ENCODE assay signal across 26 cellular contexts in genomic region chr7:28112467-28112866, GRCh38.
DNase-seq lines count a peak whose midpoint lies in the region; ATAC-seq and TF ChIP-seq lines count a peak whose summit lies in the region.
"Had no signal": no experiment of that assay in that cellular context is flagged by ENCODE, and none has a peak within 500 bp of the region (broad histone marks: within the 10 kb centered on the region; RNA-seq: fewer than 3 reads in every experiment).

No MANE protein-coding gene starts in this region.

- H2AK5ac ChIP-seq in mesenchymal stem cell (ENCODE audit: low read length, severe bottlenecking) = no peak overlapping the region

- H3K4me1 Mint-ChIP-seq in activated naive CD8-positive, alpha-beta T cell treated with anti-CD3 and anti-CD28 coated beads for 36 hours = peaks cover 8% of the 10 kb centered on the region
- H3K4me1 Mint-ChIP-seq: GM23338 had no signal

- peaks cover 0 to 55% (median 9%) of the 10 kb centered on the region in 11 experiments; a peak in 12 of 22 replicates for H4K20me1 ChIP-seq in BLaER1 treated with 17β-estradiol and CSF1 and Interleukin-3, amounts not matched to agents 10 nM and 100 nM
- H4K20me1 ChIP-seq in smooth muscle cell (ENCODE audit: low read depth) = peaks cover 39% of the 10 kb centered on the region

- H3K4me1 ChIP-seq in BLaER1 treated with 17β-estradiol and CSF1 and Interleukin-3, amounts not matched to agents 10 nM and 100 nM = peaks cover 0 to 33% (median 12%) of the 10 kb centered on the region in 10 experiments; a peak in 17 of 20 replicates
- H3K4me1 ChIP-seq in adipocyte (ENCODE audit: control insufficient read depth, insufficient read depth, low read length) (peaks cover 34% of the 10 kb centered on the region), mesenchymal stem cell (ENCODE audit: control insufficient read depth, insufficient read depth, low read depth, low read length) (peaks cover 5% of the 10 kb centered on the region), smooth muscle cell (ENCODE audit: low read depth) (peaks cover 4% of the 10 kb centered on the region)
- H3K4me1 ChIP-seq: prostate gland had no signal

- ATAC-seq in HG03139 (IDR thresholded peaks at IDR 0.05; ENCODE audit: unreplicated experiment) = no peak
- ATAC-seq: A549; activated CD4-positive, alpha-beta T cell treated with anti-CD3 and anti-CD28 coated beads for 36 hours; activated CD8-positive, alpha-beta T cell treated with anti-CD3 and anti-CD28 coated beads for 36 hours; GM23338 had no signal

- H3K14ac ChIP-seq in mesenchymal stem cell (ENCODE audit: low read length in 2 of 2) = no peak overlapping the region

- H2BK12ac ChIP-seq in mesenchymal stem cell (ENCODE audit: low read length in 2 of 2) = no peak overlapping the region

- H2BK15ac ChIP-seq in mesenchymal stem cell (ENCODE audit: low read depth, poor library complexity, severe bottlenecking) = no peak overlapping the region

- peaks cover 19% of the 10 kb centered on the region for H3K79me2 ChIP-seq in smooth muscle cell (ENCODE audit: low read depth)

- H2BK120ac ChIP-seq in mesenchymal stem cell (ENCODE audit: low read depth, low read length) = no peak overlapping the region

- no peak overlapping the region for H2AFZ ChIP-seq in mesenchymal stem cell (ENCODE audit: low read depth, low read length)
- H2AFZ ChIP-seq in smooth muscle cell (ENCODE audit: low read depth) = no peak overlapping the region
- H2AFZ ChIP-seq: GM23338 had no signal

- H3K23ac ChIP-seq in mesenchymal stem cell (ENCODE audit: low read length in 2 of 2) = no peak overlapping the region

- no peaks in the 10 kb centered on the region for H3K27me3 Mint-ChIP-seq in activated naive CD8-positive, alpha-beta T cell treated with anti-CD3 and anti-CD28 coated beads for 36 hours
- H3K27me3 Mint-ChIP-seq: activated CD4-positive, alpha-beta T cell treated with anti-CD3 and anti-CD28 coated beads for 36 hours; activated CD8-positive, alpha-beta T cell treated with anti-CD3 and anti-CD28 coated beads for 36 hours; brain; memory B cell had no signal

- H3K9ac ChIP-seq in BLaER1 treated with 17β-estradiol and CSF1 and Interleukin-3, amounts not matched to agents 10 nM and 100 nM = peak overlapping the region in 2 of 11 experiments; percentile 27 to 33; a peak in 3 of 22 replicates
- peak overlapping the region; percentile 2 for H3K9ac ChIP-seq in adipocyte (ENCODE audit: low read length)
- peak overlapping the region; percentile 56 for H3K9ac ChIP-seq in mesenchymal stem cell (ENCODE audit: low read length)
- no peak overlapping the region for H3K9ac ChIP-seq in smooth muscle cell (ENCODE audit: low read depth)

- no peaks in the 10 kb centered on the region for H3K9me3 ChIP-seq in BLaER1 treated with 17β-estradiol and CSF1 and Interleukin-3, amounts not matched to agents 10 nM and 100 nM (replicated peaks in 1 of 11)
- H3K9me3 ChIP-seq in adipocyte (ENCODE audit: control insufficient read depth, low read length) (no peaks in the 10 kb centered on the region), mesenchymal stem cell (ENCODE audit: control insufficient read depth, low read length) (no peaks in the 10 kb centered on the region), smooth muscle cell (replicated peaks; ENCODE audit: low read depth) (peaks cover 2% of the 10 kb centered on the region)
- H3K9me3 ChIP-seq: A549, prostate gland, right lobe of liver had no signal

- no peaks in the 10 kb centered on the region for H3K9me3 Mint-ChIP-seq in activated naive CD8-positive, alpha-beta T cell treated with anti-CD3 and anti-CD28 coated beads for 36 hours
- H3K9me3 Mint-ChIP-seq: activated CD8-positive, alpha-beta T cell treated with anti-CD3 and anti-CD28 coated beads for 36 hours; activated naive CD4-positive, alpha-beta T cell treated with anti-CD3 and anti-CD28 coated beads for 36 hours; brain; GM23338; T-helper 2 cell treated with Interferon-gamma antibody and Interleukin-4, amounts not matched to agents 5 μg/mL and 100 μg/mL, for 36 hours had no signal

- H3K36me3 Mint-ChIP-seq in activated naive CD8-positive, alpha-beta T cell treated with anti-CD3 and anti-CD28 coated beads for 36 hours = peaks cover 4% of the 10 kb centered on the region

- no peak overlapping the region for H4K91ac ChIP-seq in mesenchymal stem cell (ENCODE audit: low read length)

- H4K8ac ChIP-seq in mesenchymal stem cell (ENCODE audit: low read length) = no peak overlapping the region

- no peaks in the 10 kb centered on the region for H3F3A ChIP-seq in smooth muscle cell (ENCODE audit: low read depth)

- peak overlapping the region in 4 of 11 experiments; percentile 32 to 58 (median 45); a peak in 5 of 22 replicates for H3K27ac ChIP-seq in BLaER1 treated with 17β-estradiol and CSF1 and Interleukin-3, amounts not matched to agents 10 nM and 100 nM
- H3K27ac ChIP-seq in mesenchymal stem cell (ENCODE audit: low read length, poor library complexity, severe bottlenecking) (no peak overlapping the region), smooth muscle cell (ENCODE audit: low read depth) (peak overlapping the region; percentile 6)
- H3K27ac ChIP-seq: A549, right lobe of liver had no signal

- H3K18ac ChIP-seq in mesenchymal stem cell (ENCODE audit: low read depth in 1 of 2, low read length in 2 of 2) = no peak overlapping the region

- H2BK5ac ChIP-seq in mesenchymal stem cell (ENCODE audit: low read depth, low read length, poor library complexity, severe bottlenecking) = no peak overlapping the region

- H3K4ac ChIP-seq in mesenchymal stem cell (ENCODE audit: low read depth in 1 of 2, low read length in 2 of 2) = no peak overlapping the region

- peak overlapping the region in 7 of 11 experiments; percentile 36 to 85 (median 72); a peak in 12 of 22 replicates for H3K4me2 ChIP-seq in BLaER1 treated with 17β-estradiol and CSF1 and Interleukin-3, amounts not matched to agents 10 nM and 100 nM
- no peak overlapping the region for H3K4me2 ChIP-seq in mesenchymal stem cell (ENCODE audit: low read length, poor library complexity, severe bottlenecking)
- H3K4me2 ChIP-seq in smooth muscle cell = no peak overlapping the region
- H3K4me2 ChIP-seq: A549, GM23338 had no signal

- H3K27me3 ChIP-seq in BLaER1 treated with 17β-estradiol and CSF1 and Interleukin-3, amounts not matched to agents 10 nM and 100 nM = no peaks in the 10 kb centered on the region
- no peaks in the 10 kb centered on the region for H3K27me3 ChIP-seq in adipocyte (replicated peaks; ENCODE audit: control insufficient read depth, insufficient read depth, low read length)
- H3K27me3 ChIP-seq in mesenchymal stem cell (ENCODE audit: control insufficient read depth in 1 of 2, insufficient read depth in 1 of 2, low read length in 2 of 2) = no peaks in the 10 kb centered on the region
- H3K27me3 ChIP-seq in smooth muscle cell (ENCODE audit: low read depth) = no peaks in the 10 kb centered on the region
- H3K27me3 ChIP-seq: dorsolateral prefrontal cortex, right lobe of liver had no signal

- H3K4me3 ChIP-seq in BLaER1 treated with 17β-estradiol and CSF1 and Interleukin-3, amounts not matched to agents 10 nM and 100 nM = no peak overlapping the region
- H3K4me3 ChIP-seq in adipocyte (ENCODE audit: low read length) = peak overlapping the region; percentile 18
- peak overlapping the region in 1 of 2 experiments; percentile 47 for H3K4me3 ChIP-seq in mesenchymal stem cell (ENCODE audit: insufficient read depth in 1 of 2, low read depth in 1 of 2, low read length in 2 of 2)
- no peak overlapping the region for H3K4me3 ChIP-seq in smooth muscle cell
- H3K4me3 ChIP-seq: A549, dorsolateral prefrontal cortex, GM23338, prostate gland, right lobe of liver had no signal

- WGBS in mesenchymal stem cell = 91% methylated on average over 3 of the region's 3 CpGs
- 63% methylated on average over 3 of the region's 3 CpGs for WGBS in smooth muscle cell (ENCODE audit: low lambda C conversion rate)

- peaks cover 0 to 4% (median 0%) of the 10 kb centered on the region in 11 experiments; a peak in 1 of 22 replicates for H3K36me3 ChIP-seq in BLaER1 treated with 17β-estradiol and CSF1 and Interleukin-3, amounts not matched to agents 10 nM and 100 nM
- H3K36me3 ChIP-seq in adipocyte (ENCODE audit: control insufficient read depth, insufficient read depth, low read length, severe bottlenecking) (no peaks in the 10 kb centered on the region), mesenchymal stem cell (ENCODE audit: control insufficient read depth in 1 of 2, insufficient read depth in 2 of 2, low read depth in 1 of 2, low read length in 2 of 2) (no peaks in the 10 kb centered on the region), smooth muscle cell (ENCODE audit: low read depth) (no peaks in the 10 kb centered on the region)
- H3K36me3 ChIP-seq: prostate gland, right lobe of liver had no signal

- no peak overlapping the region for H3K4me3 Mint-ChIP-seq in activated naive CD8-positive, alpha-beta T cell treated with anti-CD3 and anti-CD28 coated beads for 36 hours
- H3K4me3 Mint-ChIP-seq: activated CD4-positive, alpha-beta T cell treated with anti-CD3 and anti-CD28 coated beads for 36 hours; activated CD8-positive, alpha-beta T cell treated with anti-CD3 and anti-CD28 coated beads for 36 hours; activated naive CD4-positive, alpha-beta T cell treated with anti-CD3 and anti-CD28 coated beads for 36 hours; brain; GM23338; memory B cell; T-helper 2 cell treated with Interferon-gamma antibody and Interleukin-4, amounts not matched to agents 5 μg/mL and 100 μg/mL, for 36 hours had no signal

- DNase-seq in adipocyte (ENCODE audit: low read depth) (no peak), mesenchymal stem cell (no peak), smooth muscle cell (lab: John Stamatoyannopoulos, UW; ENCODE audit: unreplicated experiment) (no peak), DMS114 treated with DMSO at 0.1 percent for 48 hours (lab: John Stamatoyannopoulos, UW; ENCODE audit: unreplicated experiment) (no peak), DMS53 (lab: John Stamatoyannopoulos, UW) (no peak)
- DNase-seq in activated naive CD8-positive, alpha-beta T cell treated with anti-CD3 and anti-CD28 coated beads for 36 hours = no peak
- DNase-seq: activated CD4-positive, alpha-beta T cell treated with anti-CD3 and anti-CD28 coated beads for 36 hours; activated CD8-positive, alpha-beta memory T cell treated with anti-CD3 and anti-CD28 coated beads, Interleukin-2, amount 50 U/mL, for 48 hours; activated CD8-positive, alpha-beta T cell treated with anti-CD3 and anti-CD28 coated beads for 36 hours; activated naive CD4-positive, alpha-beta T cell treated with anti-CD3 and anti-CD28 coated beads for 36 hours; cerebellar nuclear complex; dorsolateral prefrontal cortex; left cardiac atrium; NCI-H1048; NCI-H2107; NCI-H748 treated with DMSO at 0.1 percent for 48 hours; right lobe of liver; stimulated activated CD4-positive, alpha-beta T cell treated with anti-CD3 and anti-CD28 coated beads, Interleukin-4, amount 100 ng/mL, for 4 hours had no signal

- no peak overlapping the region for H3K27ac Mint-ChIP-seq in activated naive CD8-positive, alpha-beta T cell treated with anti-CD3 and anti-CD28 coated beads for 36 hours
- H3K27ac Mint-ChIP-seq: activated CD4-positive, alpha-beta T cell treated with anti-CD3 and anti-CD28 coated beads for 36 hours; activated CD8-positive, alpha-beta T cell treated with anti-CD3 and anti-CD28 coated beads for 36 hours; activated naive CD4-positive, alpha-beta T cell treated with anti-CD3 and anti-CD28 coated beads for 36 hours; brain; GM23338; T-helper 2 cell treated with Interferon-gamma antibody and Interleukin-4, amounts not matched to agents 5 μg/mL and 100 μg/mL, for 36 hours had no signal

- H3K79me1 ChIP-seq in mesenchymal stem cell (replicated peaks; ENCODE audit: low read length, poor library complexity, severe bottlenecking) = peaks cover 41% of the 10 kb centered on the region

- no peak for TF ChIP-seq CTCF in smooth muscle cell (IDR thresholded peaks at IDR 0.05; ENCODE audit: borderline replicate concordance, insufficient read depth, poor library complexity, severe bottlenecking)

Comparison
In these comparisons a context has a peak if more than half of its experiments do, and no peak if none do; other contexts are left out.
1. H3K4me2 ChIP-seq: peak in BLaER1 treated with 17β-estradiol and CSF1 and Interleukin-3, amounts not matched to agents 10 nM and 100 nM (7 of 11); none in mesenchymal stem cell (single experiment) and smooth muscle cell (single experiment).